In genomic region chr6:94163877-94164276, GRCh38 we compare ENCODE assay signal across 6 cellular contexts.
"Had no signal": no experiment of that assay in that cellular context is flagged by ENCODE, and none has a peak within 500 bp of the region (broad histone marks: within the 10 kb centered on the region; RNA-seq: fewer than 3 reads in every experiment).

No MANE protein-coding gene starts in this region.

- H3K4me2 ChIP-seq: KMS-11 had no signal

- FAIRE-seq: HTR-8/SVneo, K562 had no signal

- H3K4me3 ChIP-seq: K562 had no signal

- H3K9ac ChIP-seq: KMS-11 had no signal

- DNase-seq: KBM-7, KG1 had no signal

- ATAC-seq: K562 had no signal

- H3K27ac ChIP-seq: HL-60, KMS-11 had no signal
